ENCODE assay signal across 24 cellular contexts in genomic region chr2:19838616-19839015, GRCh38.
"Had no signal": no experiment of that assay in that cellular context is flagged by ENCODE, and none has a peak within 500 bp of the region (broad histone marks: within the 10 kb centered on the region; RNA-seq: fewer than 3 reads in every experiment).

No MANE protein-coding gene starts in this region.

- H3K36me3 ChIP-seq: left ventricle myocardium inferior, ovary, right atrium auricular region, right lobe of liver, tibial nerve had no signal

- H3K27ac Mint-ChIP-seq: immature natural killer cell; naive thymus-derived CD4-positive, alpha-beta T cell; natural killer cell treated with Interleukin-12 subunit alpha and Interleukin-12 subunit beta and Interleukin-15 and Interleukin-18, amount 100 ng/mL, for 72 hours; progenitor cell of endocrine pancreas; stimulated activated memory B cell treated with anti-CD40 and anti-IgM and Interleukin-4, amounts not matched to agents 10 μg/mL and 1 μg/mL and 100 μg/mL, for 72 hours; type B pancreatic cell had no signal

- H3K36me3 Mint-ChIP-seq: immature natural killer cell; naive thymus-derived CD4-positive, alpha-beta T cell; natural killer cell treated with Interleukin-12 subunit alpha and Interleukin-12 subunit beta and Interleukin-15 and Interleukin-18, amount 100 ng/mL, for 72 hours; stimulated activated memory B cell treated with anti-CD40 and anti-IgM and Interleukin-4, amounts not matched to agents 10 μg/mL and 1 μg/mL and 100 μg/mL, for 72 hours; type B pancreatic cell had no signal

- H3K4me1 Mint-ChIP-seq: immature natural killer cell had no signal

- DNase-seq: hypothalamus; immature natural killer cell; islet precursor cell; left ventricle myocardium inferior; midbrain; mucosa of descending colon; naive thymus-derived CD4-positive, alpha-beta T cell; ovary; right lobe of liver; stimulated activated CD4-positive, alpha-beta T cell treated with anti-CD3 and anti-CD28 coated beads, Interleukin-1b, Interleukin-23, amount 100 ng/mL, for 48 hours; stimulated activated CD4-positive, alpha-beta T cell treated with anti-CD3 and anti-CD28 coated beads, Interleukin-2, amount 100 ng/mL, for 48 hours; stimulated activated CD4-positive, alpha-beta T cell treated with anti-CD3 and anti-CD28 coated beads, Interleukin-4, amount 100 ng/mL, for 4 hours; stimulated activated CD8-positive, alpha-beta memory T cell treated with anti-CD3 and anti-CD28 coated beads, Interleukin-4, amount 100 ng/mL, for 48 hours; stimulated activated naive CD4-positive, alpha-beta T cell treated with Interleukin-2 at 50 U/mL for 16 hours; stimulated activated naive CD8-positive, alpha-beta T cell treated with anti-CD3 and anti-CD28 coated beads, Interleukin-15, amount 100 ng/mL, for 72 hours; substantia nigra had no signal

- H3K4me3 ChIP-seq: left ventricle myocardium inferior, lung, mucosa of descending colon, ovary, right atrium auricular region, right lobe of liver, smooth muscle cell, tibial nerve had no signal

- H3K9me3 Mint-ChIP-seq: natural killer cell treated with Interleukin-12 subunit alpha and Interleukin-12 subunit beta and Interleukin-15 and Interleukin-18, amount 100 ng/mL, for 72 hours; type B pancreatic cell had no signal

- H3K27ac ChIP-seq: left ventricle myocardium inferior, ovary, right atrium auricular region, right lobe of liver, tibial nerve had no signal

- H3K4me1 ChIP-seq: right atrium auricular region, right lobe of liver, tibial nerve had no signal

- H3K4me3 Mint-ChIP-seq: immature natural killer cell; naive thymus-derived CD4-positive, alpha-beta T cell; natural killer cell treated with Interleukin-12 subunit alpha and Interleukin-12 subunit beta and Interleukin-15 and Interleukin-18, amount 100 ng/mL, for 72 hours; stimulated activated memory B cell treated with anti-CD40 and anti-IgM and Interleukin-4, amounts not matched to agents 10 μg/mL and 1 μg/mL and 100 μg/mL, for 72 hours; stimulated activated naive CD8-positive, alpha-beta T cell treated with anti-CD3 and anti-CD28 coated beads, Interleukin-15, amount 100 ng/mL, for 72 hours; type B pancreatic cell had no signal

- ATAC-seq: mucosa of descending colon; naive thymus-derived CD4-positive, alpha-beta T cell; natural killer cell treated with Interleukin-12 subunit alpha and Interleukin-12 subunit beta and Interleukin-15 and Interleukin-18, amount 100 ng/mL, for 72 hours; right lobe of liver; stimulated activated memory B cell treated with anti-CD40 and anti-IgM and Interleukin-4, amounts not matched to agents 10 μg/mL and 1 μg/mL and 100 μg/mL, for 72 hours had no signal

- H3K27me3 ChIP-seq: ovary, right atrium auricular region, right lobe of liver, tibial nerve had no signal

- H3K4me2 ChIP-seq: smooth muscle cell had no signal

- H3K9me3 ChIP-seq: left ventricle myocardium inferior, mucosa of descending colon, ovary, right atrium auricular region, right lobe of liver, tibial nerve had no signal
